8 cellular contexts compared by ENCODE assay signal in genomic region chr1:174815036-174815435, GRCh38.
A peak's percentile ranks its signal among the peaks of the same experiment; 100 is the strongest.
DNase-seq lines count a peak whose midpoint lies in the region; ATAC-seq, FAIRE-seq and TF ChIP-seq lines count a peak whose summit lies in the region.
"Had no signal": no experiment of that assay in that cellular context is flagged by ENCODE, and none has a peak within 500 bp of the region (broad histone marks: within the 10 kb centered on the region; RNA-seq: fewer than 3 reads in every experiment).

No MANE protein-coding gene starts in this region.

- H3K27ac ChIP-seq in Panc1 (ENCODE audit: low read length), result no peak overlapping the region

- DNase-seq in H54 (ENCODE audit: insufficient read length, low spot score) (peak; percentile 34), Panc1 (ENCODE audit: low read depth, low spot score) (peak; percentile 64), islet precursor cell (peak; percentile 54), SHP77 treated with DMSO at 0.1 percent for 48 hours (lab: John Stamatoyannopoulos, UW) (no peak), NCI-H82 (lab: John Stamatoyannopoulos, UW) (no peak)
- DNase-seq in naive thymus-derived CD8-positive, alpha-beta T cell, result no peak

- no peaks in the 10 kb centered on the region for H3K4me1 ChIP-seq in Panc1 (ENCODE audit: control insufficient read depth, insufficient read depth, low read length)

- intact Hi-C loops in Panc1 (cut with micrococcal nuclease; ENCODE audit: unreplicated experiment), result no loop called here

- no peak for TF ChIP-seq CTCF in Panc1 (IDR thresholded peaks at IDR 0.05)

- H3K27me3 Mint-ChIP-seq in naive thymus-derived CD8-positive, alpha-beta T cell, result no peaks in the 10 kb centered on the region

- peaks cover 0 to 13% (median 6%) of the 10 kb centered on the region in 4 donors for H3K4me1 Mint-ChIP-seq in naive thymus-derived CD8-positive, alpha-beta T cell

- BruUV-seq in Panc1 (replicated peaks; lab: Mats Ljungman, UMichigan), result no TSS peak

- peaks cover 24 to 35% (median 29%) of the 10 kb centered on the region in 3 donors for H3K36me3 Mint-ChIP-seq in naive thymus-derived CD8-positive, alpha-beta T cell

- ATAC-seq in GM18498 (IDR thresholded peaks at IDR 0.05; ENCODE audit: unreplicated experiment), result peak; percentile 54
- peak; percentile 96 for ATAC-seq in Panc1
- ATAC-seq in naive thymus-derived CD8-positive, alpha-beta T cell, result no peak

- H3K27ac Mint-ChIP-seq in naive thymus-derived CD8-positive, alpha-beta T cell, result peak overlapping the region in 1 of 10 donors; percentile 70
- H3K27ac Mint-ChIP-seq: nephron had no signal

- H3K4me3 Mint-ChIP-seq in naive thymus-derived CD8-positive, alpha-beta T cell, result no peak overlapping the region
- H3K4me3 Mint-ChIP-seq: nephron had no signal

- no peaks in the 10 kb centered on the region for H3K9me3 ChIP-seq in Panc1 (ENCODE audit: control insufficient read depth, insufficient read depth, low read depth, low read length)

- H3K36me3 ChIP-seq in Panc1 (ENCODE audit: control insufficient read depth, insufficient read depth, low read length), result no peaks in the 10 kb centered on the region

- in situ Hi-C loops in Panc1 (cut with HindIII; ENCODE audit: low pct_unique_long_range_greater_than_20kb, low sequenced_read_pairs), result no loop called here

- H3K27me3 ChIP-seq in Panc1 (ENCODE audit: control insufficient read depth, insufficient read depth, low read length), result no peaks in the 10 kb centered on the region

- TF ChIP-seq POLR2A in H54 (IDR thresholded peaks at IDR 0.05; ENCODE audit: low read depth, low read length), result no peak

- H3K9me3 Mint-ChIP-seq in naive thymus-derived CD8-positive, alpha-beta T cell, result no peaks in the 10 kb centered on the region
- H3K9me3 Mint-ChIP-seq: nephron had no signal

- H3K4me3 ChIP-seq in Panc1 (ENCODE audit: low read depth in 2 of 2, low read length in 2 of 2), result no peak overlapping the region

- CTCF ChIA-PET in Panc1 (lab: Charles Lee), result no interaction called here

- POLR2A ChIA-PET in Panc1 (lab: Charles Lee), result no interaction called here
- POLR2A ChIA-PET in naive thymus-derived CD8-positive, alpha-beta T cell (lab: Charles Lee), result interaction anchor here (0.5 kb wide), 1 partner anchor 115 kb away, joined by 3 read pairs; no protein-coding TSS in a partner anchor

- peak; percentile 99 for FAIRE-seq in H54 (lab: Jason Lieb, UNC)

Comparison
In these comparisons a context has a peak if more than half of its experiments do, and no peak if none do; other contexts are left out.
1. ATAC-seq: peak in GM18498 (single experiment) and Panc1 (single experiment); none in naive thymus-derived CD8-positive, alpha-beta T cell (0 of 2).
2. DNase-seq: peak in H54 (single experiment), Panc1 (single experiment) and islet precursor cell (single experiment); none in naive thymus-derived CD8-positive, alpha-beta T cell (0 of 10), SHP77 treated with DMSO at 0.1 percent for 48 hours (single experiment) and NCI-H82 (single experiment).